Comparison of ENCODE assay signal across 1 cellular context in genomic region chr7:48847896-48848295, GRCh38.
TF ChIP-seq lines count a peak whose summit lies in the region.

No MANE protein-coding gene starts in this region.

TF ChIP-seq in SK-N-SH, 30 proteins besides CTCF, POLR2A, EP300 and RAD21 (continued from another document):
- TF ChIP-seq IRF3 (IDR thresholded peaks at IDR 0.05; ENCODE audit: low read depth, low read length) (no peak), RFX5 (IDR thresholded peaks at IDR 0.05; ENCODE audit: low read length) (no peak), NRF1 (IDR thresholded peaks at IDR 0.05; ENCODE audit: low read depth, low read length) (no peak), TEAD4 (IDR thresholded peaks at IDR 0.05; ENCODE audit: borderline replicate concordance, insufficient read depth) (no peak), SMC3 (IDR thresholded peaks at IDR 0.05; ENCODE audit: low read depth, low read length) (no peak), GABPA (IDR thresholded peaks at IDR 0.05; ENCODE audit: low read depth) (no peak)
- TF ChIP-seq, protein P1, sequence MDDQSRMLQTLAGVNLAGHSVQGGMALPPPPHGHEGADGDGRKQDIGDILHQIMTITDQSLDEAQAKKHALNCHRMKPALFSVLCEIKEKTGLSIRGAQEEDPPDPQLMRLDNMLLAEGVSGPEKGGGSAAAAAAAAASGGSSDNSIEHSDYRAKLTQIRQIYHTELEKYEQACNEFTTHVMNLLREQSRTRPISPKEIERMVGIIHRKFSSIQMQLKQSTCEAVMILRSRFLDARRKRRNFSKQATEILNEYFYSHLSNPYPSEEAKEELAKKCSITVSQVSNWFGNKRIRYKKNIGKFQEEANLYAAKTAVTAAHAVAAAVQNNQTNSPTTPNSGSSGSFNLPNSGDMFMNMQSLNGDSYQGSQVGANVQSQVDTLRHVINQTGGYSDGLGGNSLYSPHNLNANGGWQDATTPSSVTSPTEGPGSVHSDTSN (IDR thresholded peaks at IDR 0.05), result no peak
TF ChIP-seq in SK-N-SH: peak in this region for 0.
